Comparison of ENCODE assay signal across 8 cellular contexts in the genomic region with DNA sequence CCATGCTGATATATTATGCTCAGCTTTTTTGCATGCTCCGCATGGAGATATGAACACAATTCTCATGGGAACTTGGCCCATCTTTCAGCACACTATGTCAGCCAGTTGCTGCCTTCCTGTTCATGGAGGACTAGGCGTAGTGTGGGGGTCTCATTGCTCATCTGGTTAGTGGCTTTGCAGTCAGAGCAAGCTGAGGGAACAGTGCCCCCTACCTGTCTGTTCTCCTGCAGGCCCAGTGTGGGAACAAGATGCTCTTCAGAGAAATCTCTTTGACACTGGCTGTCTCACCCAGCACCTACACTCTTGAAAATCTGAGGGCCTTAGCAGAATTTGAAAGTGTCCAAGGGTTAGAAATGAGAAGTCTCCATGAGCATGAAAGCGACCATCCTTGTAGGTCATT. TPM values are rescaled to one million over a fixed set of nuclear protein-coding genes. Genes with fewer than 3 reads are reported as not detected.
DNase-seq lines count a peak whose midpoint lies in the region; TF ChIP-seq lines count a peak whose summit lies in the region.

No MANE protein-coding gene starts in this region.

- H3K27me3 ChIP-seq in thyroid gland: no peaks in the 10 kb centered on the region

- in situ Hi-C loops in G401 (cut with HindIII; ENCODE audit: low sequenced_read_pairs): no loop called here

- intact Hi-C loops in thyroid gland (cut with DNase I): no loop called here

- no peaks in the 10 kb centered on the region for H3K9me3 ChIP-seq in thyroid gland

- TF ChIP-seq POLR2A in thyroid gland (IDR thresholded peaks at IDR 0.05): no peak

- peaks cover 48 to 87% of the 10 kb centered on the region in 2 donors for H3K4me1 ChIP-seq in thyroid gland

- H3K27ac ChIP-seq in 22Rv1 (no peak overlapping the region), thyroid gland (peak overlapping the region in 2 of 3 donors; percentile 5 to 25)

- DNase-seq in G401 (ENCODE audit: low spot score) (peak; percentile 51), activated T-cell treated with anti-CD3 and anti-CD28 coated beads for 48 hours (ENCODE audit: low read depth) (peak; percentile 12), iPS-NIHi11 (ENCODE audit: low spot score) (peak; percentile 69), thyroid gland (peak in 1 of 2 donors; percentile 21), NCI-H187 (lab: John Stamatoyannopoulos, UW) (no peak)
- DNase-seq in effector CD8-positive, alpha-beta T cell (lab: John Stamatoyannopoulos, UW): no peak

- no peak overlapping the region for H3K4me3 ChIP-seq in thyroid gland (replicated peaks in 1 of 3)

- TF ChIP-seq CTCF in 22Rv1 (IDR thresholded peaks at IDR 0.05) (peak; percentile 76), LNCAP (IDR thresholded peaks at IDR 0.05) (peak; percentile 46; the same call in 1 of the 2 replicates), thyroid gland (IDR thresholded peaks at IDR 0.05) (peak in 3 of 6 experiments; percentile 19 to 45 (median 35))

- 74 to 92% methylated on average over 3 of the region's 3 CpGs for WGBS in thyroid gland, 2 donors

- no peaks in the 10 kb centered on the region for H3K36me3 ChIP-seq in thyroid gland

RNA-seq across cellular contexts. Expression of a gene that starts 47.1 kb away (rescaled TPM):
- total RNA-seq in G401 (2014; rRNA removed; shearing (Covaris generic)): 59.6 and 81.0 TPM in 2 replicates
- 100 to 1,000 TPM; 381 to 513 (median 419) TPM for total RNA-seq in thyroid gland

Comparison
In these comparisons a context has a peak if more than half of its experiments do, and no peak if none do; other contexts are left out.
1. DNase-seq: peak in G401 (single experiment), activated T-cell treated with anti-CD3 and anti-CD28 coated beads for 48 hours (single experiment) and iPS-NIHi11 (single experiment); none in effector CD8-positive, alpha-beta T cell (single experiment) and NCI-H187 (0 of 2).